In genomic region chr19:36489920-36490415, GRCh38 we compare ENCODE assay signal across 8 cellular contexts. TPM values are rescaled to one million over a fixed set of nuclear protein-coding genes. Genes with fewer than 3 reads are reported as not detected.
DNase-seq lines count a peak whose midpoint lies in the region; ATAC-seq and TF ChIP-seq lines count a peak whose summit lies in the region.

No MANE protein-coding gene starts in this region.

- H3F3A ChIP-seq in PC-9 (ENCODE audit: insufficient read depth, low read depth), result peaks cover 4% of the 10 kb centered on the region; the same call in 1 of the 2 replicates

- POLR2A ChIA-PET in CD8-positive, alpha-beta memory T cell (lab: Charles Lee), result interaction anchor here (1.0 to 2.3 kb wide), 6 partner anchors 38 to 275 kb away, joined by 3 to 24 read pairs (median 15); partner anchors contain the start of genes ZNF146, ZNF260, ZNF382 and ZNF529
- POLR2A ChIA-PET in PC-9 (lab: Charles Lee; ENCODE audit: unreplicated experiment), result interaction anchor here (0.6 to 0.8 kb wide), 2 partner anchors 111 to 275 kb away, joined by 3 to 4 read pairs; partner anchors contain the start of genes ZNF146 and ZNF565

- peak overlapping the region; percentile 98 for H2AFZ ChIP-seq in PC-9

- peak overlapping the region; percentile 95 to 100 (median 98) for H3K27ac Mint-ChIP-seq in CD8-positive, alpha-beta memory T cell
- H3K27ac Mint-ChIP-seq in activated naive CD4-positive, alpha-beta T cell treated with anti-CD3 and anti-CD28 coated beads, Interleukin-2, amount 50 U/mL, for 24 hours, result peak overlapping the region; percentile 100

- DNase-seq in CD8-positive, alpha-beta memory T cell, result peak in 4 of 5 donors; percentile 58 to 84 (median 72)
- peak in 1 of 2 experiments; percentile 85 for DNase-seq in PC-9
- peak; percentile 80 for DNase-seq in left ventricle myocardium inferior
- no peak for DNase-seq in prostate gland (ENCODE audit: low spot score)
- DNase-seq in H4 (ENCODE audit: low spot score), result no peak

- H3K4me3 Mint-ChIP-seq in CD8-positive, alpha-beta memory T cell, result peak overlapping the region; percentile 92 to 100 (median 98)
- peak overlapping the region; percentile 96 for H3K4me3 Mint-ChIP-seq in activated naive CD4-positive, alpha-beta T cell treated with anti-CD3 and anti-CD28 coated beads, Interleukin-2, amount 50 U/mL, for 24 hours

- peaks cover 0 to 15% (median 11%) of the 10 kb centered on the region in 5 donors for H3K9me3 Mint-ChIP-seq in CD8-positive, alpha-beta memory T cell
- H3K9me3 Mint-ChIP-seq in activated naive CD4-positive, alpha-beta T cell treated with anti-CD3 and anti-CD28 coated beads, Interleukin-2, amount 50 U/mL, for 24 hours, result peaks cover 11% of the 10 kb centered on the region

- no peaks in the 10 kb centered on the region for H4K20me1 ChIP-seq in PC-9 (ENCODE audit: insufficient read depth)

- H3K36me3 ChIP-seq in CD8-positive, alpha-beta memory T cell (ENCODE audit: insufficient read depth, low read length), result no peaks in the 10 kb centered on the region
- H3K36me3 ChIP-seq in PC-9 (ENCODE audit: low read depth) (peaks cover 14% of the 10 kb centered on the region; the same call in 1 of the 2 replicates), left ventricle myocardium inferior (peaks cover 10% of the 10 kb centered on the region), prostate gland (no peaks in the 10 kb centered on the region)

- no peaks in the 10 kb centered on the region for H3K9me2 ChIP-seq in PC-9 (ENCODE audit: insufficient read depth)

- peak overlapping the region; percentile 99 for H3K4me3 ChIP-seq in CD8-positive, alpha-beta memory T cell (ENCODE audit: low read length)
- H3K4me3 ChIP-seq in PC-9, result peak overlapping the region; percentile 87
- peak overlapping the region; percentile 95 for H3K4me3 ChIP-seq in left ventricle myocardium inferior
- H3K4me3 ChIP-seq in prostate gland, result peak overlapping the region; percentile 53 to 68

- H3K4me2 ChIP-seq in PC-9, result peak overlapping the region; percentile 85

- no peaks in the 10 kb centered on the region for H3K27me3 ChIP-seq in CD8-positive, alpha-beta memory T cell (ENCODE audit: insufficient read depth, low read length, poor library complexity, severe bottlenecking)
- H3K27me3 ChIP-seq in PC-9 (ENCODE audit: insufficient read depth, low read depth) (no peaks in the 10 kb centered on the region), left ventricle myocardium inferior (ENCODE audit: low read depth) (no peaks in the 10 kb centered on the region), prostate gland (replicated peaks; ENCODE audit: insufficient read depth) (no peaks in the 10 kb centered on the region)

- peaks cover 30% of the 10 kb centered on the region for H3K79me2 ChIP-seq in PC-9 (ENCODE audit: low read depth)

- CTCF ChIA-PET in CD8-positive, alpha-beta memory T cell (lab: Charles Lee), result interaction anchor here (0.9 kb wide), 1 partner anchor 362 kb away, joined by 3 read pairs; no protein-coding TSS in a partner anchor
- CTCF ChIA-PET in PC-9 (lab: Charles Lee), result no interaction called here

- TF ChIP-seq CTCF in PC-9 (conservative IDR thresholded peaks at IDR 0.05) (no peak), left ventricle myocardium inferior (IDR thresholded peaks at IDR 0.05; ENCODE audit: borderline replicate concordance) (no peak), prostate gland (IDR thresholded peaks at IDR 0.05) (no peak)

- BruUV-seq in PC-9 (replicated peaks; lab: Mats Ljungman, UMichigan), result TSS peak; percentile 88

- H3K27ac ChIP-seq in CD8-positive, alpha-beta memory T cell (ENCODE audit: low read depth, low read length), result peak overlapping the region; percentile 90
- peak overlapping the region; percentile 96 for H3K27ac ChIP-seq in PC-9
- H3K27ac ChIP-seq in left ventricle myocardium inferior (replicated peaks), result peak overlapping the region; percentile 98
- peak overlapping the region; percentile 96 to 97 for H3K27ac ChIP-seq in prostate gland

- H3K4me1 ChIP-seq in CD8-positive, alpha-beta memory T cell (ENCODE audit: insufficient read depth, low read length), result peaks cover 15% of the 10 kb centered on the region
- peaks cover 6% of the 10 kb centered on the region; the same call in 1 of the 2 replicates for H3K4me1 ChIP-seq in PC-9 (replicated peaks; ENCODE audit: insufficient read depth)
- peaks cover 29% of the 10 kb centered on the region for H3K4me1 ChIP-seq in left ventricle myocardium inferior
- no peaks in the 10 kb centered on the region for H3K4me1 ChIP-seq in prostate gland (replicated peaks)

- H3K36me3 Mint-ChIP-seq in CD8-positive, alpha-beta memory T cell, result peaks cover 3 to 24% (median 17%) of the 10 kb centered on the region in 3 donors
- peaks cover 15% of the 10 kb centered on the region for H3K36me3 Mint-ChIP-seq in activated naive CD4-positive, alpha-beta T cell treated with anti-CD3 and anti-CD28 coated beads, Interleukin-2, amount 50 U/mL, for 24 hours

- H3K4me1 Mint-ChIP-seq in CD8-positive, alpha-beta memory T cell, result peaks cover 34 to 42% (median 40%) of the 10 kb centered on the region in 3 donors
- peaks cover 35% of the 10 kb centered on the region for H3K4me1 Mint-ChIP-seq in activated naive CD4-positive, alpha-beta T cell treated with anti-CD3 and anti-CD28 coated beads, Interleukin-2, amount 50 U/mL, for 24 hours

- intact Hi-C loops in PC-9 (cut with micrococcal nuclease; ENCODE audit: unreplicated experiment), result loop anchor here (2.0 to 5.0 kb wide), 4 partner anchors 39 to 363 kb away; partner anchors contain the start of genes ZNF260, ZNF565 and ZNF790
- intact Hi-C loops in left ventricle myocardium inferior (cut with micrococcal nuclease), result loop anchor here (10.0 kb wide), 1 partner anchor 295 kb away; no protein-coding TSS in a partner anchor
- intact Hi-C loops in prostate gland (cut with DNase I), result loop anchor here (2.0 to 10.0 kb wide), 2 partner anchors 39 to 295 kb away; partner anchors contain the start of gene ZNF260

- no peak for TF ChIP-seq POLR2A in prostate gland (IDR thresholded peaks at IDR 0.05)

- peaks cover 0 to 4% of the 10 kb centered on the region in 2 donors for H3K27me3 Mint-ChIP-seq in CD8-positive, alpha-beta memory T cell
- H3K27me3 Mint-ChIP-seq in activated naive CD4-positive, alpha-beta T cell treated with anti-CD3 and anti-CD28 coated beads, Interleukin-2, amount 50 U/mL, for 24 hours, result no peaks in the 10 kb centered on the region

- 8% methylated on average over 15 of the region's 15 CpGs for WGBS in prostate gland

- no peaks in the 10 kb centered on the region for H3K9me3 ChIP-seq in CD8-positive, alpha-beta memory T cell (ENCODE audit: low read length)
- H3K9me3 ChIP-seq in PC-9 (ENCODE audit: insufficient read depth, low read depth) (peaks cover 9% of the 10 kb centered on the region; the same call in 1 of the 2 replicates), left ventricle myocardium inferior (replicated peaks) (peaks cover 5% of the 10 kb centered on the region), prostate gland (no peaks in the 10 kb centered on the region)

- ATAC-seq in GM19328 (IDR thresholded peaks at IDR 0.05; ENCODE audit: unreplicated experiment) (peak; percentile 45), HG03520 (IDR thresholded peaks at IDR 0.05; ENCODE audit: unreplicated experiment) (peak; percentile 52)

RNA-seq across cellular contexts. Expression of gene ZNF566, which starts 0.6 kb away (rescaled TPM):
- 1 to 10 TPM; 8.2 to 9.0 TPM for total RNA-seq in CD8-positive, alpha-beta memory T cell
- 12.9 TPM for polyA plus RNA-seq in CD8-positive, alpha-beta memory T cell
- 6.0 and 7.9 TPM in 2 replicates for total RNA-seq in PC-9 (2021)
- total RNA-seq in left ventricle myocardium inferior, result 11.8 TPM
- total RNA-seq in prostate gland, result 10 to 100 TPM in 1 of 2 donors, 1 to 10 TPM in 1; 9.6 to 20.7 TPM
- 7.3 and 11.9 TPM in 2 replicates for total RNA-seq in H4 (2014; rRNA removed; shearing (Covaris generic))

RNA-seq across cellular contexts. Expression of gene ZNF260, which starts 38.1 kb away (rescaled TPM):
- 10 to 100 TPM in 1 of 2 experiments, 1 to 10 TPM in 1; 6.9 to 10.3 TPM for total RNA-seq in CD8-positive, alpha-beta memory T cell
- polyA plus RNA-seq in CD8-positive, alpha-beta memory T cell, result 7.1 TPM
- total RNA-seq in PC-9 (2021), result 9.4 and 10.6 TPM in 2 replicates
- 10.9 TPM for total RNA-seq in left ventricle myocardium inferior
- 10 to 100 TPM in 1 of 2 donors, 1 to 10 TPM in 1; 6.2 to 11.9 TPM for total RNA-seq in prostate gland
- total RNA-seq in H4 (2014; rRNA removed; shearing (Covaris generic)), result 9.3 and 13.2 TPM in 2 replicates

Comparison
In these comparisons a context has a peak if more than half of its experiments do, and no peak if none do; other contexts are left out.
1. DNase-seq: peak in CD8-positive, alpha-beta memory T cell (4 of 5) and left ventricle myocardium inferior (single experiment); none in prostate gland (single experiment) and H4 (single experiment).
2. Peak in every context shown above with its lines, with median percentiles within 50 percentile points of each other: H3K27ac ChIP-seq and H3K4me3 ChIP-seq.